14 cellular contexts compared by ENCODE assay signal in the genomic region with DNA sequence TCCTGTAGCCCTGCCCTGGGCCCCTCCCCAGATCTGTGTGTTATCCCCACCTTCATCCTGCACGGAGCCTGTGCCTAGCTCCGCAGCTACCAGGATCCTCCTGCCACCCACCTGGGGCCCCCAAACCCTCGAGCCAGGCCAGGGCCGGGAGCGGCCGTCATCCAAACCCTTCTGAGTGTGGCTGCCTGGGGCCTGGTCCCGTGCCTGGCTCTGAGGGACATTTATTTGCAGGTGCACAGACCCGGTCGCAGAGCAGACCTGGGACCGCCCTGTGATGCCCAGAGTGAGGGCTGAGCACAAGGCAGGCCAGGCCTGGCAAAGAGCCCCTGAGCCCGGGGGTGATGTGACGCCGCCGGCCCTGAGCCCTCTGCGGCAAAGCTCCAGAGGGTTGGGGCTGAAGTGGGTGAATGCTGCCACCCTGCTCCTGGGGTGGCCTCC.
"Had no signal": no experiment of that assay in that cellular context is flagged by ENCODE, and none has a peak within 500 bp of the region (broad histone marks: within the 10 kb centered on the region; RNA-seq: fewer than 3 reads in every experiment).

No MANE protein-coding gene starts in this region.

- H3K36me3 ChIP-seq: esophagus squamous epithelium, pancreas had no signal

- H3K9me3 ChIP-seq: esophagus squamous epithelium, pancreas had no signal

- H3K27ac ChIP-seq: dorsolateral prefrontal cortex, esophagus squamous epithelium, pancreas had no signal

- ATAC-seq: left lobe of liver; stimulated activated naive B cell treated with anti-CD40 and anti-IgM and Interleukin-4, amounts not matched to agents 10 μg/mL and 1 μg/mL and 100 μg/mL, for 72 hours had no signal

- DNase-seq: activated CD4-positive, alpha-beta T cell treated with anti-CD3 and anti-CD28 coated beads, Interleukin-2, amount 50 U/mL, for 1 hour; activated gamma-delta T cell; activated naive CD8-positive, alpha-beta T cell treated with anti-CD3 and anti-CD28 coated beads for 36 hours; activated T-cell treated with anti-CD3 and anti-CD28 coated beads, Interleukin-2, amount 50 U/mL, for 1 hour; anterior cingulate cortex; esophagus squamous epithelium; foreskin fibroblast; nephron progenitor cell; stimulated activated naive B cell treated with anti-CD40 and anti-IgM and Interleukin-4, amounts not matched to agents 10 μg/mL and 1 μg/mL and 100 μg/mL, for 72 hours; trophoblast cell had no signal

- H3K27me3 ChIP-seq: dorsolateral prefrontal cortex, esophagus squamous epithelium, pancreas had no signal

- H3K4me3 ChIP-seq: esophagus squamous epithelium, pancreas, smooth muscle cell had no signal
